In genomic region chr3:124207873-124208473, GRCh38 we compare ENCODE assay signal across 17 cellular contexts.
DNase-seq lines count a peak whose midpoint lies in the region; ATAC-seq, FAIRE-seq and TF ChIP-seq lines count a peak whose summit lies in the region.
"Had no signal": no experiment of that assay in that cellular context is flagged by ENCODE, and none has a peak within 500 bp of the region (broad histone marks: within the 10 kb centered on the region; RNA-seq: fewer than 3 reads in every experiment).

No MANE protein-coding gene starts in this region.

- FAIRE-seq in small intestine (lab: Jason Lieb, UNC) = no peak
- FAIRE-seq: endothelial cell of umbilical vein had no signal

- no peak overlapping the region for H3K27ac ChIP-seq in small intestine (ENCODE audit: low read depth in 1 of 2, low read length in 1 of 2)
- H3K27ac ChIP-seq: heart right ventricle, lower lobe of right lung, uterus had no signal

- no peaks in the 10 kb centered on the region for H3K27me3 ChIP-seq in small intestine (ENCODE audit: control insufficient read depth in 2 of 2, insufficient read depth in 2 of 2, low read length in 2 of 2)
- H3K27me3 ChIP-seq: heart right ventricle, uterus had no signal

- no peak for TF ChIP-seq CTCF in GM12865 (IDR thresholded peaks at IDR 0.05; ENCODE audit: insufficient read depth, low read depth, low read length, missing control alignments)

- H3K4me1 ChIP-seq in small intestine (ENCODE audit: control insufficient read depth in 2 of 2, insufficient read depth in 1 of 2, low read depth in 1 of 2, low read length in 1 of 2) = peaks cover 0 to 4% of the 10 kb centered on the region in 2 donors

- no peaks in the 10 kb centered on the region for H3K36me3 ChIP-seq in small intestine (ENCODE audit: control insufficient read depth in 2 of 2, insufficient read depth in 2 of 2, low read length in 2 of 2)
- H3K36me3 ChIP-seq: heart right ventricle, lower lobe of right lung, uterus had no signal

- H3K9me3 ChIP-seq in small intestine (ENCODE audit: control insufficient read depth, low read depth) = no peaks in the 10 kb centered on the region
- H3K9me3 ChIP-seq: heart right ventricle, lower lobe of right lung, uterus had no signal

- DNase-seq in GM12865 (ENCODE audit: low read depth) (peak; percentile 92), GM19238 (ENCODE audit: insufficient read length, low spot score) (peak; percentile 13), globus pallidus (ENCODE audit: low spot score) (no peak), cerebellum (ENCODE audit: low spot score) (no peak), small intestine (no peak)
- no peak for DNase-seq in stimulated activated CD4-positive, alpha-beta T cell treated with anti-CD3 and anti-CD28 coated beads, Interleukin-2, amount 100 ng/mL, for 24 hours
- DNase-seq: activated CD4-positive, alpha-beta T cell treated with anti-CD3 and anti-CD28 coated beads for 4 hours; activated effector memory CD4-positive, alpha-beta T cell treated with Interleukin-2 at 50 U/mL for 16 hours; H7; heart right ventricle; IMR-90; lower lobe of right lung; NCI-H187 treated with DMSO at 0.1 percent for 48 hours; uterus had no signal

- ATAC-seq in HG02571 (IDR thresholded peaks at IDR 0.05; ENCODE audit: unreplicated experiment) (peak; percentile 79), HG03354 (IDR thresholded peaks at IDR 0.05; ENCODE audit: poor library complexity, severe bottlenecking, unreplicated experiment) (peak; percentile 84)
- ATAC-seq: lower lobe of right lung had no signal

- 61 to 75% (median 75%) methylated on average over 5 of the region's 5 CpGs for WGBS in small intestine, 3 donors

- H3K4me3 ChIP-seq in GM12865 (ENCODE audit: low read depth, low read length) (no peak overlapping the region), small intestine (ENCODE audit: low read depth in 1 of 2, low read length in 2 of 2) (no peak overlapping the region)
- H3K4me3 ChIP-seq: heart right ventricle, lower lobe of right lung, uterus had no signal

Comparison
In these comparisons a context has a peak if more than half of its experiments do, and no peak if none do; other contexts are left out.
1. DNase-seq: peak in GM12865 (single experiment) and GM19238 (single experiment); none in globus pallidus (single experiment), cerebellum (single experiment), small intestine (single experiment) and stimulated activated CD4-positive, alpha-beta T cell treated with anti-CD3 and anti-CD28 coated beads, Interleukin-2, amount 100 ng/mL, for 24 hours (0 of 2).